23 cellular contexts compared by ENCODE assay signal in the genomic region with DNA sequence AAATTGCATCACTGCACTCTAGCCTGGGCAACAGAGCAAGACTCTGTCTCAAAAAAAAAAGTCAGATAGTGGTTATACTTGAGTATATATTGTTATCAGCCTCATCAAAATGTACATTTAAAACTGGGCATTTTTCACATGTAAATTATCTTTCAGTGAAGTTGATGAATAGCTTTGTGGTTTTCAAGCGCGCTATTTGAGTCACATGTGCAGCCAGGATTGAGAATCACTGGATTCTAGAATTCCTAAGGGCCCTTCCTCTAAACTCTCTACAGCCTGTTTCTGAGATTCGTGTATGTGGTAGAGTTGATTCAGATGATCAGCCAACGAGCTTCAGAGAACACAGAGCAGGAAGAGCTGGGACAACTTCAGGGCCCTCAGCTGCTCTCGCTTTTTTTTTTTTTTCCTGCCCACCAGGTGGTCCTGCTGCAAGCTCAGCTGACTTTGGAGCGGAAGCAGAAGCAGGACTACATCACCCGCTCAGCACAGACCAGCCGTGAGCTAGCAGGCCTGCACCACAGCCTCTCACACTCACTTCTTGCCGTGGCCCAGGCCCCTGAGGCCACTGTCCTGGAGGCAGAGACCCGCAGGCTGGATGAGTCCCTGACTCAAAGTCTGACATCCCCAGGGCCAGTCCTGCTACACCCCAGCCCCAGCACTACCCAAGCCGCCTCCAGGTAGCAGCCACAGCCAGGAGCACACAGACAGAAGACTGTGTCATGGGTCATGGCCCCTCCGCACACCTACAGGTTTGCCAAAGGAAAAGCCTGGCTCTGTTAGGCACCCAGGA. TPM values are rescaled to one million over a fixed set of nuclear protein-coding genes. Genes with fewer than 3 reads are reported as not detected.
"Had no signal": no experiment of that assay in that cellular context is flagged by ENCODE, and none has a peak within 500 bp of the region (broad histone marks: within the 10 kb centered on the region; RNA-seq: fewer than 3 reads in every experiment).

No MANE protein-coding gene starts in this region.

- H3K9me3 Mint-ChIP-seq: activated CD4-positive, alpha-beta T cell treated with anti-CD3 and anti-CD28 coated beads, Interleukin-2, amount 10 ng/mL, durations not matched to agents 7 days and 5 days; nephron progenitor cell; T-helper 1 cell treated with Interleukin-12 subunit alpha and Interleukin-12 subunit beta and Interleukin-4 antibody, amounts not matched to agents 30 μg/mL and 1 μg/mL, for 36 hours had no signal

- H3K4me3 Mint-ChIP-seq: activated CD4-positive, alpha-beta T cell treated with anti-CD3 and anti-CD28 coated beads, Interleukin-2, amount 10 ng/mL, durations not matched to agents 7 days and 5 days; activated CD8-positive, alpha-beta T cell treated with anti-CD3 and anti-CD28 coated beads, Interleukin-2, amount 10 ng/mL, durations not matched to agents 7 days and 5 days; nephron progenitor cell; T-helper 1 cell treated with Interleukin-12 subunit alpha and Interleukin-12 subunit beta and Interleukin-4 antibody, amounts not matched to agents 30 μg/mL and 1 μg/mL, for 36 hours had no signal

- H3K4me1 ChIP-seq: ascending aorta, esophagus squamous epithelium had no signal

- H3K4me3 ChIP-seq: ascending aorta, esophagus squamous epithelium, sigmoid colon had no signal

- H3K27me3 ChIP-seq: ascending aorta, esophagus squamous epithelium, foreskin keratinocyte, sigmoid colon had no signal

- H3K9me3 ChIP-seq: ascending aorta, esophagus squamous epithelium, sigmoid colon had no signal

- H3K4me1 Mint-ChIP-seq: nephron progenitor cell had no signal

- DNase-seq: activated CD4-positive, alpha-beta T cell treated with anti-CD3 and anti-CD28 coated beads, Interleukin-2, amount 10 ng/mL, durations not matched to agents 7 days and 5 days; activated CD8-positive, alpha-beta memory T cell treated with anti-CD3 and anti-CD28 coated beads, Interleukin-2, amount 50 U/mL, for 4 hours; activated CD8-positive, alpha-beta T cell treated with anti-CD3 and anti-CD28 coated beads, Interleukin-2, amount 10 ng/mL, durations not matched to agents 7 days and 5 days; activated effector memory CD4-positive, alpha-beta T cell treated with Interleukin-2 at 50 U/mL for 16 hours; activated naive CD4-positive, alpha-beta T cell treated with anti-CD3 and anti-CD28 coated beads, Interleukin-2, amount 50 U/mL, for 16 hours; activated T-cell treated with anti-CD3 and anti-CD28 coated beads, Interleukin-2, amount 50 U/mL, for 48 hours; effector memory CD4-positive, alpha-beta T cell; esophagus squamous epithelium; islet precursor cell; nephron progenitor cell; sigmoid colon; stimulated activated CD4-positive, alpha-beta T cell treated with anti-CD3 and anti-CD28 coated beads, Interleukin-4, amount 100 ng/mL, for 24 hours; stimulated activated naive CD4-positive, alpha-beta T cell had no signal

- H3K27ac Mint-ChIP-seq: activated CD4-positive, alpha-beta T cell treated with anti-CD3 and anti-CD28 coated beads, Interleukin-2, amount 10 ng/mL, durations not matched to agents 7 days and 5 days; activated CD8-positive, alpha-beta T cell treated with anti-CD3 and anti-CD28 coated beads, Interleukin-2, amount 10 ng/mL, durations not matched to agents 7 days and 5 days; T-helper 1 cell treated with Interleukin-12 subunit alpha and Interleukin-12 subunit beta and Interleukin-4 antibody, amounts not matched to agents 30 μg/mL and 1 μg/mL, for 36 hours had no signal

- ATAC-seq: activated CD4-positive, CD25-positive, alpha-beta regulatory T cell treated with anti-CD3 and anti-CD28 coated beads, Interleukin-2, amount 50 U/mL, for 24 hours; activated CD8-positive, alpha-beta T cell treated with anti-CD3 and anti-CD28 coated beads, Interleukin-2, amount 10 ng/mL, durations not matched to agents 7 days and 5 days; foreskin keratinocyte had no signal

- H3K27ac ChIP-seq: ascending aorta, esophagus squamous epithelium, foreskin keratinocyte, sigmoid colon had no signal

RNA-seq across cellular contexts. Expression of a gene that starts 18.3 kb away (rescaled TPM):
- total RNA-seq: activated CD4-positive, alpha-beta T cell treated with anti-CD3 and anti-CD28 coated beads, Interleukin-2, amount 10 ng/mL, durations not matched to agents 7 days and 5 days; activated CD8-positive, alpha-beta T cell treated with anti-CD3 and anti-CD28 coated beads, Interleukin-2, amount 10 ng/mL, durations not matched to agents 7 days and 5 days; ascending aorta; chondrocyte; dermis blood vessel endothelial cell; esophagus squamous epithelium; foreskin keratinocyte; lung microvascular endothelial cell; myocyte; sigmoid colon; ureter had no signal
- polyA plus RNA-seq: foreskin keratinocyte, sigmoid colon, thymus had no signal
